1 cellular context compared by ENCODE assay signal in genomic region chr6:15242937-15243614, GRCh38.
TF ChIP-seq lines count a peak whose summit lies in the region.

No MANE protein-coding gene starts in this region.

TF ChIP-seq in K562, 482 proteins besides CTCF, POLR2A, EP300 and RAD21:
- TF ChIP-seq, protein P1, sequence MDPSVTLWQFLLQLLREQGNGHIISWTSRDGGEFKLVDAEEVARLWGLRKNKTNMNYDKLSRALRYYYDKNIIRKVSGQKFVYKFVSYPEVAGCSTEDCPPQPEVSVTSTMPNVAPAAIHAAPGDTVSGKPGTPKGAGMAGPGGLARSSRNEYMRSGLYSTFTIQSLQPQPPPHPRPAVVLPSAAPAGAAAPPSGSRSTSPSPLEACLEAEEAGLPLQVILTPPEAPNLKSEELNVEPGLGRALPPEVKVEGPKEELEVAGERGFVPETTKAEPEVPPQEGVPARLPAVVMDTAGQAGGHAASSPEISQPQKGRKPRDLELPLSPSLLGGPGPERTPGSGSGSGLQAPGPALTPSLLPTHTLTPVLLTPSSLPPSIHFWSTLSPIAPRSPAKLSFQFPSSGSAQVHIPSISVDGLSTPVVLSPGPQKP (CRISPR knock-in tag; IDR thresholded peaks at IDR 0.05) = no peak
- no peak for TF ChIP-seq SMARCA4 (IDR thresholded peaks at IDR 0.05)
- TF ChIP-seq PTBP1 (IDR thresholded peaks at IDR 0.05; ENCODE audit: low read depth, low read length) = no peak
- no peak for TF ChIP-seq RCOR1 (IDR thresholded peaks at IDR 0.05; ENCODE audit: borderline replicate concordance in 1 of 2, low read depth in 2 of 2, low read length in 2 of 2)
- TF ChIP-seq ZNF165 (CRISPR knock-in tag; IDR thresholded peaks at IDR 0.05; ENCODE audit: borderline replicate concordance) = no peak
- no peak for TF ChIP-seq KLF13 (tag; IDR thresholded peaks at IDR 0.05; ENCODE audit: borderline replicate concordance, low read depth)
- TF ChIP-seq NFE2 (IDR thresholded peaks at IDR 0.05; ENCODE audit: low read depth) = no peak
- TF ChIP-seq ILF3 (IDR thresholded peaks at IDR 0.05; ENCODE audit: borderline replicate concordance) = no peak
- no peak for TF ChIP-seq ZNF507 (tag; conservative IDR thresholded peaks at IDR 0.05)
- no peak for TF ChIP-seq RBM17 (IDR thresholded peaks at IDR 0.05; ENCODE audit: borderline replicate concordance, low read depth, low read length)
- TF ChIP-seq ARID4B (CRISPR knock-in tag; IDR thresholded peaks at IDR 0.05) = no peak
- TF ChIP-seq RNF2 (IDR thresholded peaks at IDR 0.05) = no peak
- TF ChIP-seq KDM1A (IDR thresholded peaks at IDR 0.05) = no peak
- TF ChIP-seq MTA2 (IDR thresholded peaks at IDR 0.05; ENCODE audit: low read depth) = no peak
- TF ChIP-seq CREB1 (IDR thresholded peaks at IDR 0.05) = no peak
- TF ChIP-seq CREB1 (CRISPR knock-in tag; IDR thresholded peaks at IDR 0.05) = no peak
- TF ChIP-seq POU5F1 (IDR thresholded peaks at IDR 0.05; ENCODE audit: borderline replicate concordance, low read depth, low read length, partially characterized antibody) = no peak
- no peak for TF ChIP-seq PHF21A (IDR thresholded peaks at IDR 0.05; ENCODE audit: borderline replicate concordance, low read depth)
- no peak for TF ChIP-seq BDP1 (IDR thresholded peaks at IDR 0.05; ENCODE audit: insufficient read depth, insufficient read length)
- TF ChIP-seq ZNF79 (CRISPR knock-in tag; IDR thresholded peaks at IDR 0.05; ENCODE audit: low read depth) = no peak
- peak; percentile 61 for TF ChIP-seq ZNF316 (IDR thresholded peaks at IDR 0.05)
- peak; percentile 51; the same call in 1 of the 2 replicates for TF ChIP-seq ZNF384 (IDR thresholded peaks at IDR 0.05; ENCODE audit: low read depth, low read length)
- no peak for TF ChIP-seq SNRNP70 (optimal IDR thresholded peaks at IDR 0.05; ENCODE audit: low read depth, low read length)
- TF ChIP-seq ZNF766 (CRISPR knock-in tag; conservative IDR thresholded peaks at IDR 0.05) = no peak
- 0 out of 2 replicates have a peak, but pooled peaks have one; percentile 12 for TF ChIP-seq SMAD4 (CRISPR knock-in tag; conservative IDR thresholded peaks at IDR 0.05)
